In the genomic region with DNA sequence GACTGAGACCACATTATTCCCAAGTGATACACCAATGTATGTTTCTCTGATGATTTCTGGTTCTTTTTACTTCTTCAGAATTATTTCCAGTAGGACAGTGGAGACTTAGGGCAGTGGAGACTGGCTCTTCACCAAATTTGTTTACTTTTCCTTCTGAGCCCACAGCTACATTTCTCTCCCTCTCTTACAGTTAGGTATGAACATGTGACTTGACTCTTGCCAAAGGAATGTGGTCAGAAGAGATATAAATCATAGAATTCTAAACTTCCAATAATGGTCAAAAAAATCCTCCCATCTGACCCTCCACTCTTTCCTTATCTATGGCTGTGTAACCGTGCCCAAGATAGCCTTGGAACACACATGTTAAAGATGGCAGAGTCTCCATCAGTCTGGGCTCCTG, we compare ENCODE assay signal across 33 cellular contexts.
DNase-seq lines count a peak whose midpoint lies in the region; ATAC-seq and TF ChIP-seq lines count a peak whose summit lies in the region.
"Had no signal": no experiment of that assay in that cellular context is flagged by ENCODE, and none has a peak within 500 bp of the region (broad histone marks: within the 10 kb centered on the region; RNA-seq: fewer than 3 reads in every experiment).

No MANE protein-coding gene starts in this region.

- peaks cover 5% of the 10 kb centered on the region for H3K27me3 Mint-ChIP-seq in activated naive CD8-positive, alpha-beta T cell treated with anti-CD3 and anti-CD28 coated beads for 36 hours

- no peak overlapping the region for H3K4me3 Mint-ChIP-seq in activated naive CD8-positive, alpha-beta T cell treated with anti-CD3 and anti-CD28 coated beads for 36 hours
- H3K4me3 Mint-ChIP-seq: activated T-cell treated with anti-CD3 and anti-CD28 coated beads, Interleukin-2, amount 50 U/mL, for 24 hours; CD4-positive, alpha-beta memory T cell; H9; immature natural killer cell; natural killer cell had no signal

- H3K9me3 Mint-ChIP-seq in activated naive CD8-positive, alpha-beta T cell treated with anti-CD3 and anti-CD28 coated beads for 36 hours: no peaks in the 10 kb centered on the region
- H3K9me3 Mint-ChIP-seq: activated T-cell treated with anti-CD3 and anti-CD28 coated beads, Interleukin-2, amount 50 U/mL, for 24 hours; H9 had no signal

- no peak overlapping the region for H3K27ac Mint-ChIP-seq in activated naive CD8-positive, alpha-beta T cell treated with anti-CD3 and anti-CD28 coated beads for 36 hours
- H3K27ac Mint-ChIP-seq: activated T-cell treated with anti-CD3 and anti-CD28 coated beads, Interleukin-2, amount 50 U/mL, for 24 hours; CD4-positive, alpha-beta memory T cell; H9; immature natural killer cell; natural killer cell had no signal

- TF ChIP-seq CTCF in AG10803 (conservative IDR thresholded peaks at IDR 0.05; ENCODE audit: low read length) (no peak), cardiac fibroblast (IDR thresholded peaks at IDR 0.05; ENCODE audit: low read depth, low read length) (no peak)

- no peaks in the 10 kb centered on the region for H3K4me1 Mint-ChIP-seq in activated naive CD8-positive, alpha-beta T cell treated with anti-CD3 and anti-CD28 coated beads for 36 hours
- H3K4me1 Mint-ChIP-seq: H9, natural killer cell had no signal

- no peak overlapping the region for H3K4me3 ChIP-seq in AG10803 (ENCODE audit: low read length)
- no peak overlapping the region for H3K4me3 ChIP-seq in cardiac fibroblast (replicated peaks in 1 of 2; ENCODE audit: low read depth in 2 of 2, low read length in 2 of 2)
- H3K4me3 ChIP-seq: A549, cardiac muscle cell, coronary artery, left ventricle myocardium inferior, stomach, thyroid gland had no signal

- TF ChIP-seq POLR2A in GM18505 (IDR thresholded peaks at IDR 0.05; ENCODE audit: borderline replicate concordance, extremely low read depth, insufficient read depth, insufficient read length): no peak

- no peaks in the 10 kb centered on the region for H3K36me3 Mint-ChIP-seq in activated naive CD8-positive, alpha-beta T cell treated with anti-CD3 and anti-CD28 coated beads for 36 hours
- H3K36me3 Mint-ChIP-seq: CD4-positive, alpha-beta memory T cell; immature natural killer cell; natural killer cell had no signal

- DNase-seq in AG10803 (ENCODE audit: low read depth) (peak; percentile 51), M059J (ENCODE audit: low read depth) (peak; percentile 53), cardiac fibroblast (ENCODE audit: low read depth in 2 of 2) (peak; percentile 8 to 47), kidney glomerular epithelial cell (lab: John Stamatoyannopoulos, UW) (peak; percentile 43), NCI-H1048 (lab: John Stamatoyannopoulos, UW) (no peak)
- no peak for DNase-seq in activated naive CD8-positive, alpha-beta T cell treated with anti-CD3 and anti-CD28 coated beads for 36 hours
- DNase-seq: activated CD4-positive, alpha-beta T cell treated with anti-CD3 and anti-CD28 coated beads for 48 hours; activated gamma-delta T cell; activated T-cell treated with anti-CD3 and anti-CD28 coated beads, Interleukin-2, amount 50 U/mL, for 24 hours; CD4-positive, alpha-beta memory T cell; effector memory CD4-positive, alpha-beta T cell; H9; hypothalamus; immature natural killer cell; Kasumi-1; left ventricle myocardium inferior; midbrain; natural killer cell; NCI-H187 treated with DMSO at 0.1 percent for 48 hours; NCI-H526; SIG-M5; small intestine; stimulated activated CD8-positive, alpha-beta memory T cell treated with anti-CD3 and anti-CD28 coated beads, Interleukin-4, amount 100 ng/mL, for 48 hours; stomach; SW 1271; T1000; thyroid gland; WERI-Rb-1 had no signal

- ATAC-seq in HG03354 (IDR thresholded peaks at IDR 0.05; ENCODE audit: poor library complexity, severe bottlenecking, unreplicated experiment) (no peak), GM18505 (IDR thresholded peaks at IDR 0.05; ENCODE audit: unreplicated experiment) (no peak)
- ATAC-seq: A549, natural killer cell had no signal

Comparison
In these comparisons a context has a peak if more than half of its experiments do, and no peak if none do; other contexts are left out.
1. DNase-seq: peak in AG10803 (single experiment), M059J (single experiment), cardiac fibroblast (2 of 2) and kidney glomerular epithelial cell (single experiment); none in activated naive CD8-positive, alpha-beta T cell treated with anti-CD3 and anti-CD28 coated beads for 36 hours (single experiment) and NCI-H1048 (single experiment).